ENCODE assay signal across 1 cellular context in genomic region chr4:86791126-86791525, GRCh38.
TF ChIP-seq lines count a peak whose summit lies in the region.

No MANE protein-coding gene starts in this region.

TF ChIP-seq in HepG2, 621 proteins besides CTCF, POLR2A, EP300 and RAD21 (continued from another document and continues in another):
- TF ChIP-seq YY1 (IDR thresholded peaks at IDR 0.05; ENCODE audit: insufficient read depth, insufficient replicate concordance, low read depth, low read length) (peak; percentile 14), MBD4 (IDR thresholded peaks at IDR 0.05; ENCODE audit: borderline replicate concordance, low read length) (no peak), HOXD1 (CRISPR knock-in tag; IDR thresholded peaks at IDR 0.05) (peak; percentile 51; the same call in 1 of the 2 replicates), MED13 (CRISPR knock-in tag; IDR thresholded peaks at IDR 0.05) (no peak), CREM (IDR thresholded peaks at IDR 0.05) (no peak), CREM (CRISPR knock-in tag; IDR thresholded peaks at IDR 0.05) (no peak), FOSL2 (CRISPR knock-in tag; IDR thresholded peaks at IDR 0.05) (peak; percentile 34), SETDB1 (CRISPR knock-in tag; IDR thresholded peaks at IDR 0.05; ENCODE audit: borderline replicate concordance) (no peak), BRD4 (CRISPR knock-in tag; IDR thresholded peaks at IDR 0.05) (0 out of 2 replicates have a peak, but pooled peaks have one; percentile 25), KLF11 (CRISPR knock-in tag; IDR thresholded peaks at IDR 0.05) (no peak), FOXA1 (IDR thresholded peaks at IDR 0.05) (no peak), FOXA1 (CRISPR knock-in tag; IDR thresholded peaks at IDR 0.05) (peak; percentile 98), SALL1 (CRISPR knock-in tag; IDR thresholded peaks at IDR 0.05) (peak; percentile 67), HDAC6 (IDR thresholded peaks at IDR 0.05; ENCODE audit: low read depth, low read length) (no peak), ARID5B (CRISPR knock-in tag; IDR thresholded peaks at IDR 0.05) (peak; percentile 45), ZNF180 (CRISPR knock-in tag; IDR thresholded peaks at IDR 0.05; ENCODE audit: borderline replicate concordance, low read depth) (no peak), FOXP1 (IDR thresholded peaks at IDR 0.05) (no peak), FOXP1 (CRISPR knock-in tag; IDR thresholded peaks at IDR 0.05) (no peak), GABPB1 (CRISPR knock-in tag; IDR thresholded peaks at IDR 0.05) (0 out of 2 replicates have a peak, but pooled peaks have one; percentile 23), NR1H2 (CRISPR knock-in tag; IDR thresholded peaks at IDR 0.05; ENCODE audit: borderline replicate concordance, low read depth) (no peak), MED1 (CRISPR knock-in tag; IDR thresholded peaks at IDR 0.05) (0 out of 2 replicates have a peak, but pooled peaks have one; percentile 30), TGIF2 (CRISPR knock-in tag; IDR thresholded peaks at IDR 0.05) (no peak), NFKB2 (CRISPR knock-in tag; IDR thresholded peaks at IDR 0.05; ENCODE audit: borderline replicate concordance) (peak; percentile 63; the same call in 1 of the 2 replicates), ARNT (IDR thresholded peaks at IDR 0.05) (no peak), SRSF9 (IDR thresholded peaks at IDR 0.05; ENCODE audit: borderline replicate concordance, insufficient read depth, low read depth, low read length, poor library complexity, severe bottlenecking) (no peak), E2F5 (CRISPR knock-in tag; conservative IDR thresholded peaks at IDR 0.05) (no peak), KMT2A (CRISPR knock-in tag; IDR thresholded peaks at IDR 0.05) (no peak), ZNF207 (IDR thresholded peaks at IDR 0.05; ENCODE audit: borderline replicate concordance) (no peak), SIX1 (CRISPR knock-in tag; IDR thresholded peaks at IDR 0.05; ENCODE audit: borderline replicate concordance) (no peak), FOXK2 (IDR thresholded peaks at IDR 0.05) (no peak), ZNF569 (CRISPR knock-in tag; IDR thresholded peaks at IDR 0.05; ENCODE audit: borderline replicate concordance) (no peak), NBN (conservative IDR thresholded peaks at IDR 0.05) (no peak), HNF1A (IDR thresholded peaks at IDR 0.05; ENCODE audit: low read depth) (no peak), HNF1A (CRISPR knock-in tag; IDR thresholded peaks at IDR 0.05; ENCODE audit: borderline replicate concordance) (no peak), ZNF747 (CRISPR knock-in tag; IDR thresholded peaks at IDR 0.05; ENCODE audit: borderline replicate concordance) (no peak; the same call in 1 of the 2 replicates), KLF9 (CRISPR knock-in tag; IDR thresholded peaks at IDR 0.05; ENCODE audit: low read depth) (no peak), ZNF652 (CRISPR knock-in tag; IDR thresholded peaks at IDR 0.05; ENCODE audit: borderline replicate concordance, low read depth) (no peak), ZNF274 (CRISPR knock-in tag; IDR thresholded peaks at IDR 0.05) (no peak), IRF2 (CRISPR knock-in tag; IDR thresholded peaks at IDR 0.05) (no peak), POLR2AphosphoS2 (IDR thresholded peaks at IDR 0.05; ENCODE audit: low read depth, low read length) (no peak), MTA1 (CRISPR knock-in tag; IDR thresholded peaks at IDR 0.05; ENCODE audit: borderline replicate concordance) (0 out of 2 replicates have a peak, but pooled peaks have one; percentile 40), RFX5 (IDR thresholded peaks at IDR 0.05; ENCODE audit: low read depth, low read length) (no peak), FOXA3 (CRISPR knock-in tag; IDR thresholded peaks at IDR 0.05) (peak; percentile 93), ZNF607 (CRISPR knock-in tag; IDR thresholded peaks at IDR 0.05; ENCODE audit: borderline replicate concordance) (no peak), ZNF782 (CRISPR knock-in tag; IDR thresholded peaks at IDR 0.05; ENCODE audit: borderline replicate concordance) (no peak), JUND (CRISPR knock-in tag; IDR thresholded peaks at IDR 0.05) (no peak), ZBTB8A (CRISPR knock-in tag; IDR thresholded peaks at IDR 0.05; ENCODE audit: borderline replicate concordance, low read depth) (no peak)
- TF ChIP-seq, protein P1, sequence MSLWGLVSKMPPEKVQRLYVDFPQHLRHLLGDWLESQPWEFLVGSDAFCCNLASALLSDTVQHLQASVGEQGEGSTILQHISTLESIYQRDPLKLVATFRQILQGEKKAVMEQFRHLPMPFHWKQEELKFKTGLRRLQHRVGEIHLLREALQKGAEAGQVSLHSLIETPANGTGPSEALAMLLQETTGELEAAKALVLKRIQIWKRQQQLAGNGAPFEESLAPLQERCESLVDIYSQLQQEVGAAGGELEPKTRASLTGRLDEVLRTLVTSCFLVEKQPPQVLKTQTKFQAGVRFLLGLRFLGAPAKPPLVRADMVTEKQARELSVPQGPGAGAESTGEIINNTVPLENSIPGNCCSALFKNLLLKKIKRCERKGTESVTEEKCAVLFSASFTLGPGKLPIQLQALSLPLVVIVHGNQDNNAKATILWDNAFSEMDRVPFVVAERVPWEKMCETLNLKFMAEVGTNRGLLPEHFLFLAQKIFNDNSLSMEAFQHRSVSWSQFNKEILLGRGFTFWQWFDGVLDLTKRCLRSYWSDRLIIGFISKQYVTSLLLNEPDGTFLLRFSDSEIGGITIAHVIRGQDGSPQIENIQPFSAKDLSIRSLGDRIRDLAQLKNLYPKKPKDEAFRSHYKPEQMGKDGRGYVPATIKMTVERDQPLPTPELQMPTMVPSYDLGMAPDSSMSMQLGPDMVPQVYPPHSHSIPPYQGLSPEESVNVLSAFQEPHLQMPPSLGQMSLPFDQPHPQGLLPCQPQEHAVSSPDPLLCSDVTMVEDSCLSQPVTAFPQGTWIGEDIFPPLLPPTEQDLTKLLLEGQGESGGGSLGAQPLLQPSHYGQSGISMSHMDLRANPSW (CRISPR knock-in tag; IDR thresholded peaks at IDR 0.05; ENCODE audit: borderline replicate concordance): no peak
- TF ChIP-seq, protein P2, sequence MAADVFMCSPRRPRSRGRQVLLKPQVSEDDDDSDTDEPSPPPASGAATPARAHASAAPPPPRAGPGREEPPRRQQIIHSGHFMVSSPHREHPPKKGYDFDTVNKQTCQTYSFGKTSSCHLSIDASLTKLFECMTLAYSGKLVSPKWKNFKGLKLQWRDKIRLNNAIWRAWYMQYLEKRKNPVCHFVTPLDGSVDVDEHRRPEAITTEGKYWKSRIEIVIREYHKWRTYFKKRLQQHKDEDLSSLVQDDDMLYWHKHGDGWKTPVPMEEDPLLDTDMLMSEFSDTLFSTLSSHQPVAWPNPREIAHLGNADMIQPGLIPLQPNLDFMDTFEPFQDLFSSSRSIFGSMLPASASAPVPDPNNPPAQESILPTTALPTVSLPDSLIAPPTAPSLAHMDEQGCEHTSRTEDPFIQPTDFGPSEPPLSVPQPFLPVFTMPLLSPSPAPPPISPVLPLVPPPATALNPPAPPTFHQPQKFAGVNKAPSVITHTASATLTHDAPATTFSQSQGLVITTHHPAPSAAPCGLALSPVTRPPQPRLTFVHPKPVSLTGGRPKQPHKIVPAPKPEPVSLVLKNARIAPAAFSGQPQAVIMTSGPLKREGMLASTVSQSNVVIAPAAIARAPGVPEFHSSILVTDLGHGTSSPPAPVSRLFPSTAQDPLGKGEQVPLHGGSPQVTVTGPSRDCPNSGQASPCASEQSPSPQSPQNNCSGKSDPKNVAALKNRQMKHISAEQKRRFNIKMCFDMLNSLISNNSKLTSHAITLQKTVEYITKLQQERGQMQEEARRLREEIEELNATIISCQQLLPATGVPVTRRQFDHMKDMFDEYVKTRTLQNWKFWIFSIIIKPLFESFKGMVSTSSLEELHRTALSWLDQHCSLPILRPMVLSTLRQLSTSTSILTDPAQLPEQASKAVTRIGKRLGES (CRISPR knock-in tag; IDR thresholded peaks at IDR 0.05; ENCODE audit: borderline replicate concordance): no peak
- TF ChIP-seq, protein P3, sequence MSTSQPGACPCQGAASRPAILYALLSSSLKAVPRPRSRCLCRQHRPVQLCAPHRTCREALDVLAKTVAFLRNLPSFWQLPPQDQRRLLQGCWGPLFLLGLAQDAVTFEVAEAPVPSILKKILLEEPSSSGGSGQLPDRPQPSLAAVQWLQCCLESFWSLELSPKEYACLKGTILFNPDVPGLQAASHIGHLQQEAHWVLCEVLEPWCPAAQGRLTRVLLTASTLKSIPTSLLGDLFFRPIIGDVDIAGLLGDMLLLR (CRISPR knock-in tag; IDR thresholded peaks at IDR 0.05): no peak
- TF ChIP-seq, protein P4, sequence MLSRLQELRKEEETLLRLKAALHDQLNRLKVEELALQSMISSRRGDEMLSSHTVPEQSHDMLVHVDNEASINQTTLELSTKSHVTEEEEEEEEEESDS (CRISPR knock-in tag; IDR thresholded peaks at IDR 0.05; ENCODE audit: borderline replicate concordance): no peak
- TF ChIP-seq, protein P5, sequence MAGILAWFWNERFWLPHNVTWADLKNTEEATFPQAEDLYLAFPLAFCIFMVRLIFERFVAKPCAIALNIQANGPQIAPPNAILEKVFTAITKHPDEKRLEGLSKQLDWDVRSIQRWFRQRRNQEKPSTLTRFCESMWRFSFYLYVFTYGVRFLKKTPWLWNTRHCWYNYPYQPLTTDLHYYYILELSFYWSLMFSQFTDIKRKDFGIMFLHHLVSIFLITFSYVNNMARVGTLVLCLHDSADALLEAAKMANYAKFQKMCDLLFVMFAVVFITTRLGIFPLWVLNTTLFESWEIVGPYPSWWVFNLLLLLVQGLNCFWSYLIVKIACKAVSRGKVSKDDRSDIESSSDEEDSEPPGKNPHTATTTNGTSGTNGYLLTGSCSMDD (CRISPR knock-in tag; IDR thresholded peaks at IDR 0.05): no peak
- TF ChIP-seq, protein P6, sequence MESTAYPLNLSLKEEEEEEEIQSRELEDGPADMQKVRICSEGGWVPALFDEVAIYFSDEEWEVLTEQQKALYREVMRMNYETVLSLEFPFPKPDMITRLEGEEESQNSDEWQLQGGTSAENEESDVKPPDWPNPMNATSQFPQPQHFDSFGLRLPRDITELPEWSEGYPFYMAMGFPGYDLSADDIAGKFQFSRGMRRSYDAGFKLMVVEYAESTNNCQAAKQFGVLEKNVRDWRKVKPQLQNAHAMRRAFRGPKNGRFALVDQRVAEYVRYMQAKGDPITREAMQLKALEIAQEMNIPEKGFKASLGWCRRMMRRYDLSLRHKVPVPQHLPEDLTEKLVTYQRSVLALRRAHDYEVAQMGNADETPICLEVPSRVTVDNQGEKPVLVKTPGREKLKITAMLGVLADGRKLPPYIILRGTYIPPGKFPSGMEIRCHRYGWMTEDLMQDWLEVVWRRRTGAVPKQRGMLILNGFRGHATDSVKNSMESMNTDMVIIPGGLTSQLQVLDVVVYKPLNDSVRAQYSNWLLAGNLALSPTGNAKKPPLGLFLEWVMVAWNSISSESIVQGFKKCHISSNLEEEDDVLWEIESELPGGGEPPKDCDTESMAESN (CRISPR knock-in tag; conservative IDR thresholded peaks at IDR 0.05): peak; percentile 77
